8 cellular contexts compared by ENCODE assay signal in the genomic region with DNA sequence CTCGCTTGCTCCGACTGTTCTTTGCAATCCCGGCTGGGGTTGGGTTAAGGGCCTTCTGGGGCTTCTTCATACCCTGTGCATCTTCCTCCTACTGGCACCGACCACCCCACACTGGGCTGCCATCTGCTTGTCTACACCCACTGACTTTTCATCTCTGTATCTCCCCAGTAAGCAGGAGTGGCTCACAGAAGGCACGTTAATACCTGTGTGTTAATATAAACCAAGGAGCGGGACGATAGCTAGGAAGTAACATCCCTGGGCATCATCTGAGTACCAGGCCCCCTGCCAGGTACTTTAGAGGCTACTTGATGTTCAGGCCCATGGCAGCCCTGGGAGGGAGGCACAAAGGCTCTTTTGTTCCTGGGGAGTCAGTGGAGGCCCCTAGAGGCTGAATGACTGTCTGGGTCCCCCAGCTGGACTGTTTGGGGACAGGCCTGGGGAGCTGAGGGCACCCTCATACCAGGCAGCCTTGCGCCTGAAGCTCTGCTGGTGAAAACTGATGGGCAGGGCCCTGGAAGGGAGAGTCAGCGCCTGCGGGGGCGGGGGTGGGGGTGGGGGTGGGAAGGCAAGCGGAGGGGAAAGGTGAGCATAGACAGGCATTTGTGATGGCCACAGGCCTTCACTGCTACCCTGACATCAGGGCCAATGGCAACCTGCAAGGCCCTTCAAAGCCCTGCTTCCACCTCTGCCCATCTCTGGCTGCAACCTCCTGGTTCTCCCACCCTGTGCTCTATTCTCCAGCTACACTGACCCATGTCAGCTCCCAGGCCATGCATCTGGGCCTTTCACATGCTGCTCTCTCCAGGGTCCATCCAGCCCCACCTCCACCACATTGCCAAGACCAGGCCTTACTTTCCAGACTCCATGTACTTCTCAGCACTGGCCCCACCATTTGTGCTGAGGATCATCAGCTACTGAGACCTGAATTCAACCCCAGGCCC. TPM values are rescaled to one million over a fixed set of nuclear protein-coding genes. Genes with fewer than 3 reads are reported as not detected.
DNase-seq lines count a peak whose midpoint lies in the region; ATAC-seq and TF ChIP-seq lines count a peak whose summit lies in the region.

No MANE protein-coding gene starts in this region.

- H3K36me3 Mint-ChIP-seq in T-helper 2 cell treated with Interferon-gamma antibody and Interleukin-4, amounts not matched to agents 5 μg/mL and 100 μg/mL, for 36 hours (ENCODE audit: low read depth), result no peaks in the 10 kb centered on the region

- H3K27me3 Mint-ChIP-seq in T-helper 2 cell treated with Interferon-gamma antibody and Interleukin-4, amounts not matched to agents 5 μg/mL and 100 μg/mL, for 36 hours (ENCODE audit: low read depth), result no peaks in the 10 kb centered on the region

- H3K27ac Mint-ChIP-seq in T-helper 2 cell treated with Interferon-gamma antibody and Interleukin-4, amounts not matched to agents 5 μg/mL and 100 μg/mL, for 36 hours, result peak overlapping the region; percentile 90

- TF ChIP-seq POLR2A in heart left ventricle (IDR thresholded peaks at IDR 0.05), result no peak

- H3K9me3 ChIP-seq in heart left ventricle, result no peaks in the 10 kb centered on the region

- peaks cover 10% of the 10 kb centered on the region for H3K4me1 Mint-ChIP-seq in T-helper 2 cell treated with Interferon-gamma antibody and Interleukin-4, amounts not matched to agents 5 μg/mL and 100 μg/mL, for 36 hours (ENCODE audit: low read depth)

- H3K4me3 ChIP-seq in heart left ventricle (peak overlapping the region in 11 of 12 donors; percentile 16 to 63 (median 52)), fibroblast of the aortic adventitia (ENCODE audit: low read depth, low read length) (peak overlapping the region; percentile 66), rectal smooth muscle tissue (ENCODE audit: low read length) (peak overlapping the region; percentile 74)

- intact Hi-C loops in heart left ventricle (cut with DNase I) (loop anchor here (1.0 to 10.0 kb wide), 9 partner anchors 71 to 213 kb away; partner anchors contain the start of gene WDR25 (in 1 of the 10)), Right ventricle myocardium inferior (cut with DNase I) (loop anchor here (2.0 to 5.0 kb wide), 5 partner anchors 45 to 211 kb away; partner anchors contain the start of genes WDR25 and YY1)

- peak overlapping the region; percentile 66 for H3K4me3 Mint-ChIP-seq in T-helper 2 cell treated with Interferon-gamma antibody and Interleukin-4, amounts not matched to agents 5 μg/mL and 100 μg/mL, for 36 hours

- no peaks in the 10 kb centered on the region for H3K9me3 Mint-ChIP-seq in T-helper 2 cell treated with Interferon-gamma antibody and Interleukin-4, amounts not matched to agents 5 μg/mL and 100 μg/mL, for 36 hours

- H3K27ac ChIP-seq in heart left ventricle (peak overlapping the region; percentile 80 to 97 (median 90)), rectal smooth muscle tissue (ENCODE audit: low read depth, low read length) (peak overlapping the region; percentile 93)

- peaks cover 0 to 21% (median 14%) of the 10 kb centered on the region in 12 donors for H3K4me1 ChIP-seq in heart left ventricle
- peaks cover 7% of the 10 kb centered on the region for H3K4me1 ChIP-seq in rectal smooth muscle tissue (ENCODE audit: control insufficient read depth, insufficient read depth, low read length)

- H3K27me3 ChIP-seq in heart left ventricle (no peaks in the 10 kb centered on the region), rectal smooth muscle tissue (ENCODE audit: control insufficient read depth, insufficient read depth, low read length) (no peaks in the 10 kb centered on the region)

- peak overlapping the region; percentile 80 for H3K9ac ChIP-seq in rectal smooth muscle tissue (ENCODE audit: low read length)

- H3K36me3 ChIP-seq in heart left ventricle (no peaks in the 10 kb centered on the region), rectal smooth muscle tissue (ENCODE audit: control insufficient read depth, insufficient read depth, low read length) (no peaks in the 10 kb centered on the region)

- DNase-seq in heart left ventricle (peak in 1 of 5 donors; percentile 25), Right ventricle myocardium inferior (ENCODE audit: missing footprints) (no peak), fibroblast of the aortic adventitia (ENCODE audit: low read depth) (no peak), SKM-1 treated with dmso at 0.1 percent for 144 hours (lab: John Stamatoyannopoulos, UW; ENCODE audit: unreplicated experiment) (no peak), NOMO-1 treated with DMSO at 0.1 percent for 48 hours (lab: John Stamatoyannopoulos, UW; ENCODE audit: unreplicated experiment) (no peak)
- no peak for DNase-seq in T-helper 2 cell treated with Interferon-gamma antibody and Interleukin-4, amounts not matched to agents 5 μg/mL and 100 μg/mL, for 36 hours (ENCODE audit: low spot score)

- ATAC-seq in heart left ventricle (no peak), Right ventricle myocardium inferior (no peak), GM18502 (IDR thresholded peaks at IDR 0.05; ENCODE audit: poor library complexity, unreplicated experiment) (no peak)

- 57 to 66% (median 61%) methylated on average over 9 to 12 of the region's 12 CpGs for WGBS in heart left ventricle, 4 donors

- TF ChIP-seq CTCF in heart left ventricle (IDR thresholded peaks at IDR 0.05) (no peak), fibroblast of the aortic adventitia (IDR thresholded peaks at IDR 0.05; ENCODE audit: insufficient read depth, low read length) (no peak)

RNA-seq across cellular contexts. Expression of gene DEGS2, which starts 34.2 kb away (rescaled TPM):
- total RNA-seq in heart left ventricle, result under 1 TPM in 3 of 9 donors, not detected in 6; 0.22 to 0.48 (median 0.37) TPM
- polyA plus RNA-seq in heart left ventricle, result under 1 TPM in 1 of 2 donors, not detected in 1; 0.08 TPM
- total RNA-seq in Right ventricle myocardium inferior, result not detected
- total RNA-seq in fibroblast of the aortic adventitia (ENCODE audit: low replicate concordance), result 0.16 TPM in 1 of 2 replicates, not detected in the other

RNA-seq across cellular contexts. Expression of gene YY1, which starts 45.3 kb away (rescaled TPM):
- total RNA-seq in heart left ventricle (10 to 100 TPM; 32.2 to 59.7 (median 46.0) TPM), Right ventricle myocardium inferior (46.0 TPM), fibroblast of the aortic adventitia (ENCODE audit: low replicate concordance) (43.3 and 47.3 TPM in 2 replicates)
- 10 to 100 TPM; 18.4 to 24.1 TPM for polyA plus RNA-seq in heart left ventricle
